ENCODE assay signal across 1 cellular context in genomic region chr11:68665471-68665870, GRCh38.
TF ChIP-seq lines count a peak whose summit lies in the region.

No MANE protein-coding gene starts in this region.

TF ChIP-seq in K562, 482 proteins besides CTCF, POLR2A, EP300 and RAD21 (continued from another document):
- 0 out of 2 replicates have a peak, but pooled peaks have one; percentile 2 for TF ChIP-seq TFE3 (CRISPR knock-in tag; IDR thresholded peaks at IDR 0.05)
- no peak for TF ChIP-seq TAF7 (tag; IDR thresholded peaks at IDR 0.05)
